ENCODE assay signal across 8 cellular contexts in the genomic region with DNA sequence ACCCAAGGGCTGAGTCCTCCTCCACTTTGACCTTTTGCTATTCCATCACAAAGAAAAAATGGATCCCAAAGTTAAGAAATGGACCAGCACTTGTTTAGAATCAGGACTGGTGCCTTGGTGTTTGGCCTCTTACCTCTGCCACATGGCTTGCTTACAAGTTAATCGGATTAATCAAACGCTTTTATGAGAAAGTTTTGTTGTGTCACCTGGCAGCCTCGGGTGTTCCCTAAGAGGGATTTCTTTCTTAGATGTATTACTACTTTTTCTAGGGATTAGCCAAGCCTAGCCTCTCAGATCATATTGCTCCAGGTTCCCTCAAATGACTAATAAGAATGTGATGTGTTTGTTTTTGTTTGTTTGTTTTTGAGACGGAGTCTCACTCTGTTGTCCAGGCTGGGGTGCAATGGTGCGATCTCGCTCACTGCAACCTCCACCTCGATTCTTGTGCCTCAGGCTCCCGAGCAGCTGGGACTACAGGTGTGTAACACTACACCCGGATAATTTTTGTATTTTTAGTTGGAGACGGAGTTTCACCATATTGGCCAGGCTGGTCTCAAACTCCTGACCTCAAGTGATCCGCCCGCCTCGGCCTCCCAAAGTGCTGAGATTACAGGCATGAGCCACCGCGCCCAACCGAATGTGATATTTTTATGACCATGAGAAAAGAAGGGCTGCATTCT. TPM values are rescaled to one million over a fixed set of nuclear protein-coding genes. Genes with fewer than 3 reads are reported as not detected.
DNase-seq lines count a peak whose midpoint lies in the region; ATAC-seq, FAIRE-seq and TF ChIP-seq lines count a peak whose summit lies in the region.
"Had no signal": no experiment of that assay in that cellular context is flagged by ENCODE, and none has a peak within 500 bp of the region (broad histone marks: within the 10 kb centered on the region; RNA-seq: fewer than 3 reads in every experiment).

No MANE protein-coding gene starts in this region.

- peak overlapping the region; percentile 97 for H3K27ac ChIP-seq in hepatocyte
- peak overlapping the region; percentile 85 to 95 for H3K27ac ChIP-seq in small intestine (ENCODE audit: low read depth in 1 of 2, low read length in 1 of 2)

- POLR2A ChIA-PET in activated B cell treated with CpG ODN at 0.5 μM for 24 hours (lab: Charles Lee): interaction anchor here (0.7 to 3.5 kb wide), 16 partner anchors 9 to 608 kb away, joined by 3 to 74 read pairs (median 21); a partner anchor contains a TSS

- no peaks in the 10 kb centered on the region for H4K20me1 ChIP-seq in hepatocyte (ENCODE audit: insufficient read depth, poor library complexity, severe bottlenecking)

- no peaks in the 10 kb centered on the region for H3K27me3 ChIP-seq in hepatocyte
- H3K27me3 ChIP-seq in small intestine (ENCODE audit: control insufficient read depth in 2 of 2, insufficient read depth in 2 of 2, low read length in 2 of 2): no peaks in the 10 kb centered on the region

- CTCF ChIA-PET in activated B cell treated with CpG ODN at 0.5 μM for 24 hours (lab: Charles Lee): interaction anchor here (1.1 to 2.3 kb wide), 3 partner anchors 15 to 57 kb away, joined by 3 to 10 read pairs (median 4); no protein-coding TSS in a partner anchor

- 65% methylated on average over 16 of the region's 16 CpGs for WGBS in hepatocyte (ENCODE audit: low lambda C conversion rate, missing lambda C conversion rate)
- 67 to 69% (median 69%) methylated on average over 16 of the region's 16 CpGs for WGBS in small intestine, 3 donors

- no peak for FAIRE-seq in small intestine (lab: Jason Lieb, UNC)

- H3K4me3 Mint-ChIP-seq in HFFc6: peak overlapping the region; percentile 92
- peak overlapping the region; percentile 98 for H3K4me3 Mint-ChIP-seq in activated B cell treated with CpG ODN at 0.5 μM for 24 hours

- H3K36me3 ChIP-seq in hepatocyte (replicated peaks; ENCODE audit: insufficient read depth, low read depth) (no peaks in the 10 kb centered on the region), small intestine (ENCODE audit: control insufficient read depth in 2 of 2, insufficient read depth in 2 of 2, low read length in 2 of 2) (peaks cover 0 to 3% of the 10 kb centered on the region in 2 donors)

- peak overlapping the region; percentile 63 for H2AFZ ChIP-seq in hepatocyte

- ATAC-seq in activated B cell treated with CpG ODN at 0.5 μM for 24 hours (ENCODE audit: low read depth): no peak
- ATAC-seq in GM18505 (IDR thresholded peaks at IDR 0.05; ENCODE audit: unreplicated experiment): no peak

- H3K79me2 ChIP-seq in hepatocyte: peaks cover 40% of the 10 kb centered on the region

- H3K9me3 ChIP-seq in hepatocyte (ENCODE audit: low read depth): no peaks in the 10 kb centered on the region
- no peaks in the 10 kb centered on the region for H3K9me3 ChIP-seq in small intestine (ENCODE audit: control insufficient read depth, low read depth)

- H3K27ac Mint-ChIP-seq in HFFc6 (peak overlapping the region; percentile 99), activated B cell treated with CpG ODN at 0.5 μM for 24 hours (peak overlapping the region; percentile 97)

- peaks cover 7% of the 10 kb centered on the region for H3K27me3 Mint-ChIP-seq in HFFc6 (ENCODE audit: insufficient read depth)
- H3K27me3 Mint-ChIP-seq in activated B cell treated with CpG ODN at 0.5 μM for 24 hours: peaks cover 7% of the 10 kb centered on the region

- H3K4me1 ChIP-seq in hepatocyte (ENCODE audit: insufficient read depth): peaks cover 12% of the 10 kb centered on the region
- H3K4me1 ChIP-seq in small intestine (ENCODE audit: control insufficient read depth in 2 of 2, insufficient read depth in 1 of 2, low read depth in 1 of 2, low read length in 1 of 2): peaks cover 4 to 6% of the 10 kb centered on the region in 2 donors

- no peaks in the 10 kb centered on the region for H3K9me2 ChIP-seq in hepatocyte (replicated peaks; ENCODE audit: insufficient read depth)

- H3K4me3 ChIP-seq in hepatocyte (peak overlapping the region; percentile 43), small intestine (ENCODE audit: low read depth in 1 of 2, low read length in 2 of 2) (peak overlapping the region; percentile 91 to 93)

- no peak for TF ChIP-seq CTCF in HFFc6 (IDR thresholded peaks at IDR 0.05)
- no peak for TF ChIP-seq CTCF in activated B cell treated with CpG ODN at 0.5 μM for 24 hours (IDR thresholded peaks at IDR 0.05)
- TF ChIP-seq CTCF in hepatocyte (IDR thresholded peaks at IDR 0.05; ENCODE audit: poor library complexity): no peak

- H3K4me1 Mint-ChIP-seq in HFFc6 (ENCODE audit: low read depth) (peaks cover 45% of the 10 kb centered on the region), activated B cell treated with CpG ODN at 0.5 μM for 24 hours (peaks cover 58% of the 10 kb centered on the region)

- no peak for DNase-seq in HFFc6
- DNase-seq in activated B cell treated with CpG ODN at 0.5 μM for 24 hours: no peak
- no peak for DNase-seq in hepatocyte (ENCODE audit: low spot score)
- no peak for DNase-seq in small intestine
- no peak for DNase-seq in stimulated activated CD4-positive, alpha-beta T cell treated with anti-CD3 and anti-CD28 coated beads, Interleukin-15, amount 100 ng/mL, for 24 hours
- no peak for DNase-seq in NCI-H1105 treated with DMSO at 0.1 percent for 48 hours (lab: John Stamatoyannopoulos, UW)

- intact Hi-C loops in activated B cell treated with CpG ODN at 0.5 μM for 24 hours (cut with micrococcal nuclease): loop anchor here (1.0 to 10.0 kb wide), 4 partner anchors 14 to 1213 kb away; a partner anchor contains a TSS

- H3K36me3 Mint-ChIP-seq in HFFc6 (ENCODE audit: low read depth) (peaks cover 26% of the 10 kb centered on the region), activated B cell treated with CpG ODN at 0.5 μM for 24 hours (ENCODE audit: low read depth) (peaks cover 54% of the 10 kb centered on the region)

- no peak for TF ChIP-seq POLR2A in GM18505 (IDR thresholded peaks at IDR 0.05; ENCODE audit: borderline replicate concordance, extremely low read depth, insufficient read depth, insufficient read length)

- H3K4me2 ChIP-seq in hepatocyte: peak overlapping the region; percentile 75

- no peaks in the 10 kb centered on the region for H3K9me3 Mint-ChIP-seq in HFFc6
- H3K9me3 Mint-ChIP-seq in activated B cell treated with CpG ODN at 0.5 μM for 24 hours: no peaks in the 10 kb centered on the region

RNA-seq across cellular contexts. Expression of a gene that starts 0.9 kb away (rescaled TPM):
- 10 to 100 TPM; 42.6 to 55.7 (median 51.8) TPM for total RNA-seq in HFFc6 (2021; fragmentation: NEBNext Ultra II Directional; extraction: Animal tissue kit (Norgen Biotek cat#: 25700))
- total RNA-seq in activated B cell treated with CpG ODN at 0.5 μM for 24 hours: 74.5 and 82.2 TPM in 2 replicates
- total RNA-seq in hepatocyte: 53.5 and 67.1 TPM in 2 replicates
- polyA plus RNA-seq in hepatocyte: 35.9 and 41.2 TPM in 2 replicates
- 10 to 100 TPM; 47.0 to 62.7 (median 56.2) TPM for polyA plus RNA-seq in small intestine

RNA-seq across cellular contexts. Expression of a gene that starts 39.0 kb away (rescaled TPM):
- not detected for total RNA-seq in HFFc6 (2021; fragmentation: NEBNext Ultra II Directional; extraction: Animal tissue kit (Norgen Biotek cat#: 25700))
- total RNA-seq in activated B cell treated with CpG ODN at 0.5 μM for 24 hours (0.18 and 0.46 TPM in 2 replicates), hepatocyte (0.60 and 0.84 TPM in 2 replicates)
- polyA plus RNA-seq in hepatocyte (0.15 and 0.59 TPM in 2 replicates), small intestine (under 1 TPM in 1 of 3 donors, not detected in 2; 0.48 TPM)
- total RNA-seq: T-helper 1 cell treated with Interleukin-12 subunit alpha and Interleukin-12 subunit beta and Interleukin-4 antibody, amounts not matched to agents 30 ng/mL and 1 ng/mL, for 36 hours had no signal

RNA-seq across cellular contexts. Expression of a gene that starts 57.7 kb away (rescaled TPM):
- total RNA-seq in HFFc6 (2021; fragmentation: NEBNext Ultra II Directional; extraction: Animal tissue kit (Norgen Biotek cat#: 25700)): 10 to 100 TPM; 14.2 to 17.2 (median 15.5) TPM
- total RNA-seq in activated B cell treated with CpG ODN at 0.5 μM for 24 hours (30.7 and 30.8 TPM in 2 replicates), hepatocyte (23.3 and 23.4 TPM in 2 replicates)
- polyA plus RNA-seq in hepatocyte (30.4 and 32.1 TPM in 2 replicates), small intestine (10 to 100 TPM; 17.4 to 20.9 (median 18.1) TPM)
